ENCODE assay signal across 7 cellular contexts in the genomic region with DNA sequence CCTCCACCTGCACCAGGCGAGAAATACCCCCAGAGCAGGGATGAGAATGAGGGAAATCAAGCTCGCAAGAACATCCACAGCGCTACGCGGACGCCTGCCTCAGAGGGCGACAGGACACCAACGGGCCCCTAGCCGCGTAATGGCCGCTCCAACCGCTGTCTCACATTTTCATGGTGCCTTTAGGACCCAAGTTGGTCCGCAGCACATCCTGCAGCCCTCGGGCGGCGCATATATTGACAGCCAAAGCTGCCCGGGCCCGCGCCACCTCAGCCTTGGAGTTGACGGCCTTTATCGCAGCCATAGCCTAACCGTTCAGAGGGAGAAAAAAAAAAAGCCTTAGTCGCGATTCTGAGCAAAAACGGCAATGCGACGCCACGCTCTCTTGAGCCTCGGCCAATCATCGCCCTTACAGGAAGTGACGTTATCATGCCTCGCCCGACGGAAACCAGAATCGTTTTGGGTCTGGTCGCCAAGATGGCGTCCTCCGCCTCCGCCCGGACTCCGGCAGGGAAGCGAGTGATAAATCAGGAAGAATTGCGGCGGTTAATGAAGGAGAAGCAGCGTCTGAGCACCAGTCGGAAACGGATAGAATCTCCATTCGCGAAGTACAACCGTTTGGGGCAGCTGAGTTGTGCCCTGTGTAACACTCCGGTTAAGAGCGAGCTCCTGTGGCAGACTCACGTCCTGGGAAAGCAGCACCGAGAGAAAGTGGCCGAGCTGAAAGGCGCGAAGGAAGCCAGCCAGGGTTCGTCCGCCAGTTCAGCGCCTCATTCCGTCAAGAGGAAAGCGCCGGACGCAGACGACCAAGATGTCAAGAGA.
A peak's percentile ranks its signal among the peaks of the same experiment; 100 is the strongest.
DNase-seq lines count a peak whose midpoint lies in the region; ATAC-seq and TF ChIP-seq lines count a peak whose summit lies in the region.

A gene with protein sequence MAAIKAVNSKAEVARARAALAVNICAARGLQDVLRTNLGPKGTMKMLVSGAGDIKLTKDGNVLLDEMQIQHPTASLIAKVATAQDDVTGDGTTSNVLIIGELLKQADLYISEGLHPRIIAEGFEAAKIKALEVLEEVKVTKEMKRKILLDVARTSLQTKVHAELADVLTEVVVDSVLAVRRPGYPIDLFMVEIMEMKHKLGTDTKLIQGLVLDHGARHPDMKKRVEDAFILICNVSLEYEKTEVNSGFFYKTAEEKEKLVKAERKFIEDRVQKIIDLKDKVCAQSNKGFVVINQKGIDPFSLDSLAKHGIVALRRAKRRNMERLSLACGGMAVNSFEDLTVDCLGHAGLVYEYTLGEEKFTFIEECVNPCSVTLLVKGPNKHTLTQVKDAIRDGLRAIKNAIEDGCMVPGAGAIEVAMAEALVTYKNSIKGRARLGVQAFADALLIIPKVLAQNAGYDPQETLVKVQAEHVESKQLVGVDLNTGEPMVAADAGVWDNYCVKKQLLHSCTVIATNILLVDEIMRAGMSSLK (minus strand): TSS at position 368 of the 819 bp plus-strand sequence. CDS start 67 bp downstream, at position 301.
A gene with protein sequence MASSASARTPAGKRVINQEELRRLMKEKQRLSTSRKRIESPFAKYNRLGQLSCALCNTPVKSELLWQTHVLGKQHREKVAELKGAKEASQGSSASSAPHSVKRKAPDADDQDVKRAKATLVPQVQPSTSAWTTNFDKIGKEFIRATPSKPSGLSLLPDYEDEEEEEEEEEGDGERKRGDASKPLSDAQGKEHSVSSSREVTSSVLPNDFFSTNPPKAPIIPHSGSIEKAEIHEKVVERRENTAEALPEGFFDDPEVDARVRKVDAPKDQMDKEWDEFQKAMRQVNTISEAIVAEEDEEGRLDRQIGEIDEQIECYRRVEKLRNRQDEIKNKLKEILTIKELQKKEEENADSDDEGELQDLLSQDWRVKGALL (plus strand): TSS at position 448 of the 819 bp plus-strand sequence. CDS start 27 bp downstream, at position 475.

- DNase-seq in NCI-H2029 treated with DMSO at 0.1 percent for 48 hours (lab: John Stamatoyannopoulos, UW) (peak; percentile 74), T1000 (lab: John Stamatoyannopoulos, UW) (peak; percentile 84), astrocyte of the spinal cord (ENCODE audit: low read depth, low spot score) (peak; percentile 94), hypothalamus (lab: John Stamatoyannopoulos, UW) (peak; percentile 53 to 96 (median 83)), retina (peak; percentile 98)

- in situ Hi-C loops in astrocyte of the spinal cord (cut with HindIII; ENCODE audit: low sequenced_read_pairs): no loop called here

- TF ChIP-seq CTCF in astrocyte of the spinal cord (IDR thresholded peaks at IDR 0.05; ENCODE audit: low read depth, low read length): no peak

- H3K4me3 ChIP-seq in astrocyte of the spinal cord (ENCODE audit: low read depth, low read length): peak within 1 kb of the TSS; percentile 93

- ATAC-seq in GM18508 (IDR thresholded peaks at IDR 0.05; ENCODE audit: insufficient read depth, unreplicated experiment) (peak; percentile 62), HG02981 (IDR thresholded peaks at IDR 0.05; ENCODE audit: unreplicated experiment) (peak; percentile 92)

Comparison
In these comparisons a context has a peak if more than half of its experiments do, and no peak if none do; other contexts are left out.
1. Peak in every context shown above with its lines: DNase-seq, ATAC-seq and H3K4me3 ChIP-seq.